ENCODE assay signal across 19 cellular contexts in genomic region chr2:102660574-102660973, GRCh38. TPM values are rescaled to one million over a fixed set of nuclear protein-coding genes. Genes with fewer than 3 reads are reported as not detected.
"Had no signal": no experiment of that assay in that cellular context is flagged by ENCODE, and none has a peak within 500 bp of the region (broad histone marks: within the 10 kb centered on the region; RNA-seq: fewer than 3 reads in every experiment).

No MANE protein-coding gene starts in this region.

- H3K27me3 ChIP-seq: cardiac muscle cell, left lung, neural progenitor cell, right atrium auricular region, suprapubic skin had no signal

- H3K27ac ChIP-seq: epithelial cell of prostate, left lung, neural progenitor cell, right atrium auricular region, skin epidermis, suprapubic skin had no signal

- H3K4me2 ChIP-seq: neural progenitor cell had no signal

- H3K36me3 ChIP-seq: cardiac muscle cell, left lung, neural progenitor cell, right atrium auricular region, suprapubic skin had no signal

- H3K9me3 ChIP-seq: left lung, right atrium auricular region, suprapubic skin had no signal

- DNase-seq: activated B cell treated with CpG ODN at 0.5 μM for 24 hours; activated CD4-positive, alpha-beta memory T cell treated with anti-CD3 and anti-CD28 coated beads for 36 hours; activated CD4-positive, alpha-beta T cell treated with anti-CD3 and anti-CD28 coated beads for 4 hours; activated CD8-positive, alpha-beta memory T cell treated with anti-CD3 and anti-CD28 coated beads, Interleukin-2, amount 10 ng/mL, durations not matched to agents 7 days and 5 days; foreskin melanocyte; glutamatergic neuron; left lung; naive B cell; stimulated activated CD4-positive, alpha-beta T cell treated with anti-CD3 and anti-CD28 coated beads, Interleukin-15, amount 100 ng/mL, for 24 hours; stimulated activated CD4-positive, alpha-beta T cell treated with anti-CD3 and anti-CD28 coated beads, Interleukin-2, amount 100 ng/mL, for 48 hours; stimulated activated naive CD8-positive, alpha-beta T cell treated with anti-CD3 and anti-CD28 coated beads, Interleukin-15, amount 100 ng/mL, for 72 hours had no signal

- H2AFZ ChIP-seq: neural progenitor cell had no signal

- ATAC-seq: activated CD8-positive, alpha-beta memory T cell treated with anti-CD3 and anti-CD28 coated beads, Interleukin-2, amount 10 ng/mL, durations not matched to agents 7 days and 5 days; left lung; stimulated activated naive CD8-positive, alpha-beta T cell treated with anti-CD3 and anti-CD28 coated beads, Interleukin-15, amount 100 ng/mL, for 72 hours had no signal

- H3K4me3 ChIP-seq: cardiac muscle cell, left lung, neural progenitor cell, right atrium auricular region, skin epidermis, suprapubic skin had no signal

- H3K4me1 ChIP-seq: left lung, neural progenitor cell, right atrium auricular region, suprapubic skin had no signal

RNA-seq across cellular contexts. Expression of gene SLC9A2, which starts 41.2 kb away (rescaled TPM):
- total RNA-seq: activated B cell treated with CpG ODN at 0.5 μM for 24 hours; activated CD4-positive, alpha-beta memory T cell treated with anti-CD3 and anti-CD28 coated beads for 36 hours; activated CD8-positive, alpha-beta memory T cell treated with anti-CD3 and anti-CD28 coated beads, Interleukin-2, amount 10 ng/mL, durations not matched to agents 7 days and 5 days; dermis microvascular lymphatic vessel endothelial cell; fibroblast of lung had no signal
- polyA plus RNA-seq: cardiac muscle cell, fibroblast of lung had no signal
